11 cellular contexts compared by ENCODE assay signal in the genomic region with DNA sequence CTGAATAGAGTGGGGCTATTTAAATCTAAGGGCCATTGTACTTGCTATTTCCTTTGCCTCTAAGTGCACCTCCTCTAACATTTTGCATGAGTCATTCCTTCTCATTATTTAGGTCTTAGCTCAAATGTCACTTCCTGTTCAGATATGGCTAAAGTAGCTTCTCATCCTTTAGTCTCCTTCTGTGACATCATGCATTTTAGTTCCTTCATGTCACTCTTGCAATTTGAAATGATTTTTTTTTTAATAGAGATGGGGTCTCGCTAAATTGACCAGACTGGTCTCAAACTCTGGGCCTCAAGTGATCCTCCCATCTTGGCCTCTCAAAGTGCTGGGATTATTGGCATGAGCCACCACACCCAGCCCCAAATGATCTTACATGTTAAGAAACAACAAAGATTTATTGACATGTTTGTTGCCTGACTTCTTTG. TPM values are rescaled to one million over a fixed set of nuclear protein-coding genes. Genes with fewer than 3 reads are reported as not detected.
DNase-seq lines count a peak whose midpoint lies in the region; ATAC-seq and TF ChIP-seq lines count a peak whose summit lies in the region.
"Had no signal": no experiment of that assay in that cellular context is flagged by ENCODE, and none has a peak within 500 bp of the region (broad histone marks: within the 10 kb centered on the region; RNA-seq: fewer than 3 reads in every experiment).

No MANE protein-coding gene starts in this region.

- no peak for TF ChIP-seq POLR2A in suprapubic skin (IDR thresholded peaks at IDR 0.05)

- DNase-seq in NCI-H2029 (lab: John Stamatoyannopoulos, UW) (peak; percentile 35), NCI-H2029 treated with DMSO at 0.1 percent for 48 hours (lab: John Stamatoyannopoulos, UW) (no peak), MV-4-11 (lab: John Stamatoyannopoulos, UW) (peak; percentile 85), natural killer cell (no peak), ureter (ENCODE audit: low spot score) (no peak), suprapubic skin (ENCODE audit: low spot score in 2 of 2) (no peak)
- DNase-seq in activated naive CD8-positive, alpha-beta T cell treated with anti-CD3 and anti-CD28 coated beads, Interleukin-2, amount 50 U/mL, for 24 hours: no peak
- DNase-seq: NCI-H510A treated with DMSO at 0.1 percent for 48 hours had no signal

- 93% methylated on average over 1 of the region's 1 CpG for WGBS in suprapubic skin

- no peak overlapping the region for H3K27ac ChIP-seq in suprapubic skin
- H3K27ac ChIP-seq: 22Rv1, thoracic aorta had no signal

- no peak overlapping the region for H3K4me3 ChIP-seq in suprapubic skin
- H3K4me3 ChIP-seq: thoracic aorta had no signal

- TF ChIP-seq CTCF in natural killer cell (IDR thresholded peaks at IDR 0.05) (no peak), suprapubic skin (IDR thresholded peaks at IDR 0.05) (no peak)

- no peaks in the 10 kb centered on the region for H3K9me3 Mint-ChIP-seq in activated naive CD8-positive, alpha-beta T cell treated with anti-CD3 and anti-CD28 coated beads, Interleukin-2, amount 50 U/mL, for 24 hours
- no peaks in the 10 kb centered on the region for H3K9me3 Mint-ChIP-seq in natural killer cell

- H3K9me3 ChIP-seq in suprapubic skin: no peaks in the 10 kb centered on the region
- H3K9me3 ChIP-seq: thoracic aorta had no signal

- H3K4me1 Mint-ChIP-seq in activated naive CD8-positive, alpha-beta T cell treated with anti-CD3 and anti-CD28 coated beads, Interleukin-2, amount 50 U/mL, for 24 hours: peaks cover 11% of the 10 kb centered on the region
- H3K4me1 Mint-ChIP-seq in natural killer cell: peaks cover 17 to 22% of the 10 kb centered on the region in 2 donors

- no peaks in the 10 kb centered on the region for H3K36me3 ChIP-seq in suprapubic skin

- no peaks in the 10 kb centered on the region for H3K27me3 Mint-ChIP-seq in activated naive CD8-positive, alpha-beta T cell treated with anti-CD3 and anti-CD28 coated beads, Interleukin-2, amount 50 U/mL, for 24 hours
- H3K27me3 Mint-ChIP-seq in natural killer cell (ENCODE audit: low read depth in 2 of 2): no peaks in the 10 kb centered on the region

- no peak for TF ChIP-seq EP300 in suprapubic skin (IDR thresholded peaks at IDR 0.05)

- ATAC-seq in activated naive CD8-positive, alpha-beta T cell treated with anti-CD3 and anti-CD28 coated beads, Interleukin-2, amount 50 U/mL, for 24 hours: peak; percentile 82
- ATAC-seq in natural killer cell: peak; percentile 64 to 82 (median 75)
- ATAC-seq in HG03354 (IDR thresholded peaks at IDR 0.05; ENCODE audit: poor library complexity, severe bottlenecking, unreplicated experiment): no peak

- H3K27me3 ChIP-seq in suprapubic skin: no peaks in the 10 kb centered on the region

- no peak overlapping the region for H3K27ac Mint-ChIP-seq in activated naive CD8-positive, alpha-beta T cell treated with anti-CD3 and anti-CD28 coated beads, Interleukin-2, amount 50 U/mL, for 24 hours
- H3K27ac Mint-ChIP-seq in natural killer cell: peak overlapping the region; percentile 51 to 58

- no peak overlapping the region for H3K4me3 Mint-ChIP-seq in activated naive CD8-positive, alpha-beta T cell treated with anti-CD3 and anti-CD28 coated beads, Interleukin-2, amount 50 U/mL, for 24 hours
- H3K4me3 Mint-ChIP-seq in natural killer cell: no peak overlapping the region

- H3K36me3 Mint-ChIP-seq in activated naive CD8-positive, alpha-beta T cell treated with anti-CD3 and anti-CD28 coated beads, Interleukin-2, amount 50 U/mL, for 24 hours (ENCODE audit: low read depth): no peaks in the 10 kb centered on the region
- no peaks in the 10 kb centered on the region for H3K36me3 Mint-ChIP-seq in natural killer cell

- peaks cover 3% of the 10 kb centered on the region for H3K4me1 ChIP-seq in suprapubic skin

- intact Hi-C loops in natural killer cell (cut with micrococcal nuclease): no loop called here

RNA-seq across cellular contexts. Expression of a gene that starts 6.6 kb away (rescaled TPM):
- total RNA-seq in natural killer cell (1 to 10 TPM; 5.2 to 7.2 (median 5.3) TPM), ureter (2.3 TPM), suprapubic skin (1 to 10 TPM; 1.8 to 6.7 (median 2.8) TPM)

Comparison
In these comparisons a context has a peak if more than half of its experiments do, and no peak if none do; other contexts are left out.
1. DNase-seq: peak in NCI-H2029 (single experiment) and MV-4-11 (single experiment); none in NCI-H2029 treated with DMSO at 0.1 percent for 48 hours (single experiment), activated naive CD8-positive, alpha-beta T cell treated with anti-CD3 and anti-CD28 coated beads, Interleukin-2, amount 50 U/mL, for 24 hours (single experiment), natural killer cell (single experiment), ureter (single experiment) and suprapubic skin (0 of 2).